24 cellular contexts compared by ENCODE assay signal in genomic region chr2:138637686-138638085, GRCh38.
"Had no signal": no experiment of that assay in that cellular context is flagged by ENCODE, and none has a peak within 500 bp of the region (broad histone marks: within the 10 kb centered on the region; RNA-seq: fewer than 3 reads in every experiment).

No MANE protein-coding gene starts in this region.

- H3K27me3 ChIP-seq: esophagus squamous epithelium, gastrocnemius medialis, left lung had no signal

- H3K36me3 ChIP-seq: esophagus squamous epithelium, gastrocnemius medialis, heart right ventricle, left lung, lower lobe of right lung had no signal

- DNase-seq: dermis blood vessel endothelial cell; dorsolateral prefrontal cortex; effector CD4-positive, alpha-beta T cell; effector memory CD4-positive, alpha-beta T cell; esophagus squamous epithelium; foreskin fibroblast; foreskin melanocyte; gastrocnemius medialis; glutamatergic neuron; head of caudate nucleus; heart right ventricle; hippocampal formation; left colon; left lung; left ventricle myocardium superior; lower lobe of right lung; mesenchymal stem cell; mucosa of descending colon; naive B cell had no signal

- H3K4me1 ChIP-seq: esophagus squamous epithelium, gastrocnemius medialis, heart right ventricle, left lung, lower lobe of right lung had no signal

- ATAC-seq: gastrocnemius medialis, heart right ventricle, left colon, left lung, left ventricle myocardium superior, lower lobe of right lung, mucosa of descending colon had no signal

- H3K4me3 Mint-ChIP-seq: mesothelial cell of epicardium, naive B cell had no signal

- FAIRE-seq: colon, endothelial cell of umbilical vein, islet of Langerhans had no signal

- H3K4me3 ChIP-seq: coronary artery, dorsolateral prefrontal cortex, esophagus squamous epithelium, gastrocnemius medialis, heart right ventricle, left lung, lower lobe of right lung, mucosa of descending colon had no signal

- H3K4me1 Mint-ChIP-seq: mesothelial cell of epicardium, naive B cell had no signal

- H3K27ac Mint-ChIP-seq: mesothelial cell of epicardium had no signal

- H3K9me3 ChIP-seq: gastrocnemius medialis, mucosa of descending colon had no signal

- H3K27ac ChIP-seq: coronary artery, dorsolateral prefrontal cortex, esophagus squamous epithelium, gastrocnemius medialis, heart right ventricle, left lung, lower lobe of right lung had no signal
